Comparison of ENCODE assay signal across 14 cellular contexts in the genomic region with DNA sequence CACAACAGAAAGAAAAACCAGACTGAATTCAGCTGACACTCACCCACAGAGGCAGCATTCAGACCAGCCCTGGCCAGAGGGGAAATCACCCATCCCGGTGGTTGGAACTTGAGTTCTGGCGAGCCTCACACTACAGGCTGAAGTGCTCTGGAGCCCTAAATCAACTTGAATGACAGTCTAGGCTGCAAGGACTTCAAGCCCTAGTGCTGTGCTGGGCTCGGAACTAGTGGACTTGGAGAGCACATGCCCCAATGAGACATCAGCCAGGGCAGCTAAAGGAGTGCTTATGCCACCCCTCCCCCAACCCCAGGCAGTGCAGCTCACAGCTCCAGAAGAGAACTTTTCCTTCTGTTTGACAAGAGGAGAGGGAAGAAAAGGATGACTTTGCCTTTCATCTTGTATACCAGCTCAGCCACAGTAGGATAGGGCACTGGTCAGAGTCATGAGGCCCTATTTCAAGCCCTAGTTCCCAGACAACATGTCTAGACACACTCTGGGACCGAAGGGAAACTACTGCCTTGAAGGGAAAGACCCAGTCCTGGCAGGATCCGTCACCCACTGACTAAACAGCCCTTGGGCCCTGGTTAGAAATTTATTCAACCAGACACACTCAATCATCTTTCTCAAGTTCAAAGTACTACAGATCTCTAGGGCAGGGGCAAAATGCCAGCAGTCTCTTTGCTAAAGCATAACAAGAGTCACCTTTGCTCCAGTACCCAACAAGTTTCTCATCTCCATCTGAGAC. TPM values are rescaled to one million over a fixed set of nuclear protein-coding genes. Genes with fewer than 3 reads are reported as not detected.
DNase-seq lines count a peak whose midpoint lies in the region; TF ChIP-seq lines count a peak whose summit lies in the region.
"Had no signal": no experiment of that assay in that cellular context is flagged by ENCODE, and none has a peak within 500 bp of the region (broad histone marks: within the 10 kb centered on the region; RNA-seq: fewer than 3 reads in every experiment).

No MANE protein-coding gene starts in this region.

- TF ChIP-seq POLR2A in breast epithelium (IDR thresholded peaks at IDR 0.05) (no peak), spleen (IDR thresholded peaks at IDR 0.05) (no peak)

- peaks cover 0 to 5% of the 10 kb centered on the region in 2 donors for H3K4me1 ChIP-seq in breast epithelium
- H3K4me1 ChIP-seq in spleen: peaks cover 0 to 44% (median 22%) of the 10 kb centered on the region in 6 donors

- no peaks in the 10 kb centered on the region for H3K27me3 ChIP-seq in breast epithelium
- H3K27me3 ChIP-seq in spleen (replicated peaks in 1 of 7): no peaks in the 10 kb centered on the region
- H3K27me3 ChIP-seq: ascending aorta had no signal

- H3K4me3 ChIP-seq in breast epithelium: no peak overlapping the region
- H3K4me3 ChIP-seq in skin epidermis: no peak overlapping the region
- H3K4me3 ChIP-seq in spleen: no peak overlapping the region

- intact Hi-C loops in breast epithelium (cut with DNase I; ENCODE audit: low total_unique reads) (loop anchor here (10.0 kb wide), 1 partner anchor 47 kb away; a partner anchor contains a TSS), spleen (cut with DNase I; ENCODE audit: low total_unique reads) (no loop called here)

- 70 to 87% (median 81%) methylated on average over 4 to 5 of the region's 5 CpGs for WGBS in spleen, 5 donors

- TF ChIP-seq CTCF in breast epithelium (IDR thresholded peaks at IDR 0.05) (no peak), spleen (IDR thresholded peaks at IDR 0.05 in 8 of 11, conservative IDR thresholded peaks at IDR 0.05 in 3 of 11) (no peak)

- H3K36me3 ChIP-seq in breast epithelium (no peaks in the 10 kb centered on the region), spleen (no peaks in the 10 kb centered on the region)
- H3K36me3 ChIP-seq: ascending aorta had no signal

- H3K9me3 ChIP-seq in breast epithelium (peaks cover 0 to 13% of the 10 kb centered on the region in 2 donors), spleen (peaks cover 0 to 27% (median 21%) of the 10 kb centered on the region in 8 donors)

- H3K27ac ChIP-seq in breast epithelium (peak overlapping the region; percentile 93 to 97), skin epidermis (peak overlapping the region in 20 of 21 experiments; percentile 39 to 95 (median 85)), spleen (peak overlapping the region in 2 of 8 donors; percentile 88 to 89)

- DNase-seq in ELF-1 (ENCODE audit: low read depth, low spot score) (peak; percentile 72), breast epithelium (ENCODE audit: low spot score in 2 of 2) (no peak), islet precursor cell (peak; percentile 73), NCI-H345 (lab: John Stamatoyannopoulos, UW) (no peak), NOMO-1 (lab: John Stamatoyannopoulos, UW; ENCODE audit: unreplicated experiment in 2 of 2) (no peak), NCI-H2029 (lab: John Stamatoyannopoulos, UW) (no peak), spleen (no peak)
- DNase-seq: activated effector memory CD4-positive, alpha-beta T cell treated with anti-CD3 and anti-CD28 coated beads, Interleukin-2, amount 50 U/mL, for 16 hours; NCI-H1694; NCI-H526; right cardiac atrium; T-cell had no signal

RNA-seq across cellular contexts. Expression of a gene that starts 43.2 kb away (rescaled TPM):
- total RNA-seq in breast epithelium: 100 to 1,000 TPM; 221 to 290 (median 230) TPM
- 100 to 1,000 TPM; 247 to 350 (median 316) TPM for total RNA-seq in spleen
- polyA plus RNA-seq in spleen: 10 to 100 TPM; 73.1 to 79.3 (median 79.1) TPM

Comparison
In these comparisons a context has a peak if more than half of its experiments do, and no peak if none do; other contexts are left out.
1. DNase-seq: peak in ELF-1 (single experiment) and islet precursor cell (single experiment); none in breast epithelium (0 of 2), NCI-H345 (single experiment), NOMO-1 (0 of 2), NCI-H2029 (single experiment) and spleen (single experiment).